Comparison of ENCODE assay signal across 1 cellular context in genomic region chr2:229407170-229407569, GRCh38.
TF ChIP-seq lines count a peak whose summit lies in the region.

No MANE protein-coding gene starts in this region.

TF ChIP-seq in A549, 52 proteins besides CTCF, POLR2A, EP300 and RAD21 (continued from another document):
- TF ChIP-seq ELK1 (IDR thresholded peaks at IDR 0.05; ENCODE audit: low read depth, low read length) (no peak), TP53 (CRISPR knock-in tag; IDR thresholded peaks at IDR 0.05) (no peak), CHD4 (IDR thresholded peaks at IDR 0.05; ENCODE audit: borderline replicate concordance) (no peak), MAZ (IDR thresholded peaks at IDR 0.05; ENCODE audit: borderline replicate concordance, low read depth, low read length) (no peak), HOXB13 (CRISPR knock-in tag; IDR thresholded peaks at IDR 0.05; ENCODE audit: low read depth) (peak; percentile 52; the same call in 1 of the 2 replicates), PBX3 (IDR thresholded peaks at IDR 0.05) (0 out of 2 replicates have a peak, but pooled peaks have one; percentile 38), EHF (CRISPR knock-in tag; IDR thresholded peaks at IDR 0.05) (no peak), NR3C1 (IDR thresholded peaks at IDR 0.05) (no peak), ZNF302 (CRISPR knock-in tag; IDR thresholded peaks at IDR 0.05) (no peak), GATA3 (IDR thresholded peaks at IDR 0.05; ENCODE audit: borderline replicate concordance) (peak; percentile 62; the same call in 1 of the 2 replicates), KDM5A (IDR thresholded peaks at IDR 0.05) (no peak), NFE2L2 (conservative IDR thresholded peaks at IDR 0.05; ENCODE audit: low read length) (no peak), MYC (IDR thresholded peaks at IDR 0.05; ENCODE audit: borderline replicate concordance, low read length) (0 out of 2 replicates have a peak, but pooled peaks have one; percentile 30), HDAC2 (IDR thresholded peaks at IDR 0.05) (no peak), JUN (IDR thresholded peaks at IDR 0.05) (peak in 1 of 2 experiments; percentile 26; a peak in 2 of 5 replicates), CEBPB (IDR thresholded peaks at IDR 0.05) (peak in 1 of 2 experiments; percentile 28; a peak in 2 of 4 replicates), NPAS2 (CRISPR knock-in tag; IDR thresholded peaks at IDR 0.05; ENCODE audit: borderline replicate concordance) (no peak), SMC3 (IDR thresholded peaks at IDR 0.05) (no peak)
- TF ChIP-seq, protein P1, sequence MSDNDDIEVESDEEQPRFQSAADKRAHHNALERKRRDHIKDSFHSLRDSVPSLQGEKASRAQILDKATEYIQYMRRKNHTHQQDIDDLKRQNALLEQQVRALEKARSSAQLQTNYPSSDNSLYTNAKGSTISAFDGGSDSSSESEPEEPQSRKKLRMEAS (IDR thresholded peaks at IDR 0.05), result peak; percentile 94
- TF ChIP-seq, protein P2, sequence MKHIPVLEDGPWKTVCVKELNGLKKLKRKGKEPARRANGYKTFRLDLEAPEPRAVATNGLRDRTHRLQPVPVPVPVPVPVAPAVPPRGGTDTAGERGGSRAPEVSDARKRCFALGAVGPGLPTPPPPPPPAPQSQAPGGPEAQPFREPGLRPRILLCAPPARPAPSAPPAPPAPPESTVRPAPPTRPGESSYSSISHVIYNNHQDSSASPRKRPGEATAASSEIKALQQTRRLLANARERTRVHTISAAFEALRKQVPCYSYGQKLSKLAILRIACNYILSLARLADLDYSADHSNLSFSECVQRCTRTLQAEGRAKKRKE (CRISPR knock-in tag; IDR thresholded peaks at IDR 0.05; ENCODE audit: low read depth), result peak; percentile 53; the same call in 1 of the 2 replicates
